ENCODE assay signal across 8 cellular contexts in genomic region chr19:17370026-17370587, GRCh38. TPM values are rescaled to one million over a fixed set of nuclear protein-coding genes. Genes with fewer than 3 reads are reported as not detected.
DNase-seq lines count a peak whose midpoint lies in the region; ATAC-seq, FAIRE-seq and TF ChIP-seq lines count a peak whose summit lies in the region.

No MANE protein-coding gene starts in this region.

- H3K36me3 Mint-ChIP-seq in progenitor cell of endocrine pancreas (ENCODE audit: insufficient read depth) = no peaks in the 10 kb centered on the region

- ATAC-seq in GM19023 (IDR thresholded peaks at IDR 0.05; ENCODE audit: unreplicated experiment) (peak; percentile 72), HG03039 (IDR thresholded peaks at IDR 0.05; ENCODE audit: unreplicated experiment) (peak; percentile 70)
- no peak for ATAC-seq in activated CD4-positive, CD25-positive, alpha-beta regulatory T cell treated with anti-CD3 and anti-CD28 coated beads, Interleukin-2, amount 50 U/mL, for 24 hours

- H3K4me1 Mint-ChIP-seq in progenitor cell of endocrine pancreas (ENCODE audit: low read depth) = no peaks in the 10 kb centered on the region

- TF ChIP-seq CTCF in progenitor cell of endocrine pancreas (IDR thresholded peaks at IDR 0.05; ENCODE audit: unreplicated experiment) (no peak), D721Med (IDR thresholded peaks at IDR 0.05; ENCODE audit: insufficient read depth, missing control alignments) (no peak)

- no peak for FAIRE-seq in D721Med (lab: Jason Lieb, UNC)

- no peaks in the 10 kb centered on the region for H3K9me3 Mint-ChIP-seq in progenitor cell of endocrine pancreas (ENCODE audit: low read depth)

- H3K27ac Mint-ChIP-seq in progenitor cell of endocrine pancreas = peak overlapping the region; percentile 25

- H3K4me3 Mint-ChIP-seq in progenitor cell of endocrine pancreas (ENCODE audit: low read depth) = no peak overlapping the region

- no peaks in the 10 kb centered on the region for H3K27me3 Mint-ChIP-seq in progenitor cell of endocrine pancreas

- DNase-seq in anterior cingulate cortex (lab: John Stamatoyannopoulos, UW) (peak in 30 of 58 donors; percentile 3 to 66 (median 22)), progenitor cell of endocrine pancreas (ENCODE audit: low spot score, unreplicated experiment) (no peak), D721Med (ENCODE audit: insufficient read length, low spot score) (no peak), DMS 273 treated with DMSO at 0.1 percent for 48 hours (lab: John Stamatoyannopoulos, UW) (no peak)
- DNase-seq in activated CD8-positive, alpha-beta memory T cell treated with anti-CD3 and anti-CD28 coated beads for 24 hours = no peak

RNA-seq across cellular contexts. Expression of gene PLVAP, which starts 7.0 kb away (rescaled TPM):
- 0.12 and 0.42 TPM in 2 replicates for total RNA-seq in progenitor cell of endocrine pancreas

RNA-seq across cellular contexts. Expression of gene CCDC194, which starts 23.9 kb away (rescaled TPM):
- not detected in 2 replicates for total RNA-seq in progenitor cell of endocrine pancreas

RNA-seq across cellular contexts. Expression of gene GTPBP3, which starts 32.8 kb away (rescaled TPM):
- 44.5 and 46.9 TPM in 2 replicates for total RNA-seq in progenitor cell of endocrine pancreas

RNA-seq across cellular contexts. Expression of gene BST2, which starts 35.3 kb away (rescaled TPM):
- total RNA-seq in progenitor cell of endocrine pancreas = 0.60 and 0.67 TPM in 2 replicates

RNA-seq across cellular contexts. Expression of gene ANO8, which starts 35.5 kb away (rescaled TPM):
- total RNA-seq in progenitor cell of endocrine pancreas = 45.2 and 45.3 TPM in 2 replicates

Comparison
In these comparisons a context has a peak if more than half of its experiments do, and no peak if none do; other contexts are left out.
1. ATAC-seq: peak in GM19023 (single experiment) and HG03039 (single experiment); none in activated CD4-positive, CD25-positive, alpha-beta regulatory T cell treated with anti-CD3 and anti-CD28 coated beads, Interleukin-2, amount 50 U/mL, for 24 hours (0 of 2).
2. DNase-seq: peak in anterior cingulate cortex (30 of 58); none in progenitor cell of endocrine pancreas (single experiment), activated CD8-positive, alpha-beta memory T cell treated with anti-CD3 and anti-CD28 coated beads for 24 hours (single experiment), D721Med (single experiment) and DMS 273 treated with DMSO at 0.1 percent for 48 hours (single experiment).